In the genomic region with DNA sequence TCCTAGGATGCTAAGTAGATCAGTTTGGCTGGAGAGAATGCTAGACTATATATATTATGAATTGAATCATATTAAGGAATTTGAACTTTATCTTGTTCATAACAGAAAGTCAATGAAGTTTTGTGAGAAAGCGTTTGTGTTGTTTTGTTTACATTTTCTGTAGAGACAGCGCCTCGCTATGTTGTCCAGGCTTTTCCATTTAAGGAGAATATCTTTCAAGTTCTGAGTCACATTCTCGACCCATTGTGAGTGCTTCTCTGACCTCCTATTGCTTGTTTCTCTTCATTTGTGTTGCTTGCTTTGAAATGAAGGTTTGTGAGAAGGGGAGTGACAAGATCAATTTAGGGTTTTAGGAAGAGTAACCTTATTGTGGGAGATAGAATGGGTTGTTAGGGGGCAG, we compare ENCODE assay signal across 24 cellular contexts.
"Had no signal": no experiment of that assay in that cellular context is flagged by ENCODE, and none has a peak within 500 bp of the region (broad histone marks: within the 10 kb centered on the region; RNA-seq: fewer than 3 reads in every experiment).

No MANE protein-coding gene starts in this region.

- H3K4me1 ChIP-seq: esophagus squamous epithelium, pancreas, right lobe of liver, testis, tibial artery had no signal

- H3K36me3 Mint-ChIP-seq: memory B cell; mesothelial cell of epicardium; naive B cell; natural killer cell treated with Interleukin-12 subunit alpha and Interleukin-12 subunit beta and Interleukin-15 and Interleukin-18, amount 100 ng/mL, for 72 hours; stimulated activated memory B cell treated with anti-CD40 and anti-IgM and Interleukin-4, amounts not matched to agents 10 μg/mL and 1 μg/mL and 100 μg/mL, for 72 hours; type B pancreatic cell had no signal

- H3K27me3 Mint-ChIP-seq: type B pancreatic cell had no signal

- H3K4me1 Mint-ChIP-seq: memory B cell; mesothelial cell of epicardium; naive B cell; neural crest cell; stimulated activated memory B cell treated with anti-CD40 and anti-IgM and Interleukin-4, amounts not matched to agents 10 μg/mL and 1 μg/mL and 100 μg/mL, for 72 hours had no signal

- H3K4me3 ChIP-seq: coronary artery, esophagus squamous epithelium, lung, mucosa of descending colon, pancreas, right lobe of liver, testis, tibial artery had no signal

- H3K4me3 Mint-ChIP-seq: effector memory CD8-positive, alpha-beta T cell; memory B cell; mesothelial cell of epicardium; naive B cell; natural killer cell treated with Interleukin-12 subunit alpha and Interleukin-12 subunit beta and Interleukin-15 and Interleukin-18, amount 100 ng/mL, for 72 hours; neural crest cell; stimulated activated memory B cell treated with anti-CD40 and anti-IgM and Interleukin-4, amounts not matched to agents 10 μg/mL and 1 μg/mL and 100 μg/mL, for 72 hours; type B pancreatic cell had no signal

- ATAC-seq: effector memory CD8-positive, alpha-beta T cell; mucosa of descending colon; natural killer cell treated with Interleukin-12 subunit alpha and Interleukin-12 subunit beta and Interleukin-15 and Interleukin-18, amount 100 ng/mL, for 72 hours; pancreas; right lobe of liver; stimulated activated memory B cell treated with anti-CD40 and anti-IgM and Interleukin-4, amounts not matched to agents 10 μg/mL and 1 μg/mL and 100 μg/mL, for 72 hours; stimulated activated naive CD8-positive, alpha-beta T cell treated with anti-CD3 and anti-CD28 coated beads, Interleukin-15, Interleukin-2, amounts not matched to agents 100 U/mL and 50 U/mL, for 24 hours had no signal

- H3K9me3 Mint-ChIP-seq: effector memory CD8-positive, alpha-beta T cell; memory B cell; mesothelial cell of epicardium; naive B cell; natural killer cell treated with Interleukin-12 subunit alpha and Interleukin-12 subunit beta and Interleukin-15 and Interleukin-18, amount 100 ng/mL, for 72 hours; neural crest cell; stimulated activated memory B cell treated with anti-CD40 and anti-IgM and Interleukin-4, amounts not matched to agents 10 μg/mL and 1 μg/mL and 100 μg/mL, for 72 hours; type B pancreatic cell had no signal

- H3K27ac Mint-ChIP-seq: effector memory CD8-positive, alpha-beta T cell; memory B cell; mesothelial cell of epicardium; naive B cell; natural killer cell treated with Interleukin-12 subunit alpha and Interleukin-12 subunit beta and Interleukin-15 and Interleukin-18, amount 100 ng/mL, for 72 hours; progenitor cell of endocrine pancreas; stimulated activated memory B cell treated with anti-CD40 and anti-IgM and Interleukin-4, amounts not matched to agents 10 μg/mL and 1 μg/mL and 100 μg/mL, for 72 hours; type B pancreatic cell had no signal

- H3K27ac ChIP-seq: coronary artery, esophagus squamous epithelium, neutrophil, pancreas, right lobe of liver, testis, tibial artery had no signal

- H3K36me3 ChIP-seq: esophagus squamous epithelium, neutrophil, pancreas, right lobe of liver, tibial artery had no signal

- H3K27me3 ChIP-seq: esophagus squamous epithelium, neutrophil, pancreas, right lobe of liver, testis, tibial artery had no signal

- DNase-seq: dermis blood vessel endothelial cell; effector memory CD8-positive, alpha-beta T cell; erythroblast; esophagus squamous epithelium; hypothalamus; mucosa of descending colon; naive B cell; pancreas; right lobe of liver; stimulated activated CD4-positive, alpha-beta T cell treated with anti-CD3 and anti-CD28 coated beads, Interleukin-4, amount 100 ng/mL, for 4 hours; stimulated activated naive CD8-positive, alpha-beta T cell treated with anti-CD3 and anti-CD28 coated beads, Interleukin-15, Interleukin-2, amounts not matched to agents 100 U/mL and 50 U/mL, for 24 hours; substantia nigra; testis; tibial artery had no signal
